12 cellular contexts compared by ENCODE assay signal in genomic region chr4:129545599-129546278, GRCh38.
DNase-seq lines count a peak whose midpoint lies in the region; ATAC-seq and TF ChIP-seq lines count a peak whose summit lies in the region.
"Had no signal": no experiment of that assay in that cellular context is flagged by ENCODE, and none has a peak within 500 bp of the region (broad histone marks: within the 10 kb centered on the region; RNA-seq: fewer than 3 reads in every experiment).

No MANE protein-coding gene starts in this region.

- 31 to 38% methylated on average over 5 of the region's 5 CpGs for WGBS in lung, 2 donors

- H3K27me3 ChIP-seq in lung (ENCODE audit: control insufficient read depth, insufficient read depth): no peaks in the 10 kb centered on the region
- no peaks in the 10 kb centered on the region for H3K27me3 ChIP-seq in upper lobe of right lung
- H3K27me3 ChIP-seq in colonic mucosa: no peaks in the 10 kb centered on the region

- H3K4me1 ChIP-seq in lung (ENCODE audit: control insufficient read depth in 2 of 2, insufficient read depth in 2 of 2, low read length in 2 of 2): peaks cover 0 to 7% of the 10 kb centered on the region in 2 donors
- H3K4me1 ChIP-seq in upper lobe of right lung: peaks cover 10% of the 10 kb centered on the region
- H3K4me1 ChIP-seq in colonic mucosa: no peaks in the 10 kb centered on the region

- H3K9me3 ChIP-seq in lung (ENCODE audit: control insufficient read depth in 2 of 2, insufficient read depth in 1 of 2, low read length in 1 of 2) (no peaks in the 10 kb centered on the region), upper lobe of right lung (no peaks in the 10 kb centered on the region), colonic mucosa (no peaks in the 10 kb centered on the region)

- no peak overlapping the region for H3K4me3 ChIP-seq in epithelial cell of proximal tubule (ENCODE audit: low read depth, low read length)
- no peak overlapping the region for H3K4me3 ChIP-seq in lung
- no peak overlapping the region for H3K4me3 ChIP-seq in upper lobe of right lung
- H3K4me3 ChIP-seq in colonic mucosa: no peak overlapping the region

- ATAC-seq in lung (ENCODE audit: insufficient read depth, low FRiP score): peak; percentile 42
- peak; percentile 83 for ATAC-seq in upper lobe of right lung

- H3K36me3 ChIP-seq in lung (ENCODE audit: control insufficient read depth in 2 of 2, insufficient read depth in 2 of 2, low read length in 2 of 2): no peaks in the 10 kb centered on the region
- no peaks in the 10 kb centered on the region for H3K36me3 ChIP-seq in upper lobe of right lung
- H3K36me3 ChIP-seq in colonic mucosa: no peaks in the 10 kb centered on the region

- TF ChIP-seq CTCF in epithelial cell of proximal tubule (conservative IDR thresholded peaks at IDR 0.05; ENCODE audit: low read depth, low read length) (no peak), lung (IDR thresholded peaks at IDR 0.05; ENCODE audit: control extremely low read depth, extremely low read depth) (no peak), upper lobe of right lung (IDR thresholded peaks at IDR 0.05) (no peak), colonic mucosa (IDR thresholded peaks at IDR 0.05) (no peak)

- H3K9ac ChIP-seq in colonic mucosa (ENCODE audit: low read depth in 2 of 2, low read length in 2 of 2): no peak overlapping the region
- H3K9ac ChIP-seq: KMS-11 had no signal

- intact Hi-C loops in upper lobe of right lung (cut with DNase I) (no loop called here), colonic mucosa (cut with DNase I) (no loop called here)

- DNase-seq in NCI-H345 (lab: John Stamatoyannopoulos, UW) (peak; percentile 12), NCI-H345 treated with DMSO at 0.1 percent for 48 hours (lab: John Stamatoyannopoulos, UW; ENCODE audit: unreplicated experiment) (no peak), epithelial cell of proximal tubule (ENCODE audit: low read depth) (peak; percentile 10), lung (ENCODE audit: low spot score) (peak; percentile 72), upper lobe of right lung (peak; percentile 71), AG08395 (ENCODE audit: low spot score) (no peak), colonic mucosa (no peak), ecto neural progenitor cell (ENCODE audit: low spot score) (no peak)
- DNase-seq: activated CD4-positive, CD25-positive, alpha-beta regulatory T cell treated with anti-CD3 and anti-CD28 coated beads, Interleukin-2, amount 50 U/mL, for 72 hours; activated naive CD4-positive, alpha-beta T cell; stimulated activated CD4-positive, alpha-beta T cell treated with anti-CD3 and anti-CD28 coated beads, Interleukin-4, amount 100 ng/mL, for 4 hours had no signal

- H3K27ac ChIP-seq in lung (ENCODE audit: low read depth in 1 of 2, low read length in 1 of 2) (peak overlapping the region; percentile 31 to 50), upper lobe of right lung (peak overlapping the region; percentile 14), colonic mucosa (no peak overlapping the region)
- H3K27ac ChIP-seq: KMS-11 had no signal

Comparison
In these comparisons a context has a peak if more than half of its experiments do, and no peak if none do; other contexts are left out.
1. DNase-seq: peak in NCI-H345 (single experiment), epithelial cell of proximal tubule (single experiment), lung (single experiment) and upper lobe of right lung (single experiment); none in NCI-H345 treated with DMSO at 0.1 percent for 48 hours (single experiment), AG08395 (single experiment), colonic mucosa (single experiment) and ecto neural progenitor cell (single experiment).